13 cellular contexts compared by ENCODE assay signal in genomic region chr12:114936148-114937099, GRCh38.
DNase-seq lines count a peak whose midpoint lies in the region; ATAC-seq and TF ChIP-seq lines count a peak whose summit lies in the region.
"Had no signal": no experiment of that assay in that cellular context is flagged by ENCODE, and none has a peak within 500 bp of the region (broad histone marks: within the 10 kb centered on the region; RNA-seq: fewer than 3 reads in every experiment).

No MANE protein-coding gene starts in this region.

- TF ChIP-seq CTCF in IMR-90 (conservative IDR thresholded peaks at IDR 0.05; ENCODE audit: low read depth, low read length) = no peak
- no peak for TF ChIP-seq CTCF in astrocyte of the spinal cord (IDR thresholded peaks at IDR 0.05; ENCODE audit: low read depth, low read length)
- no peak for TF ChIP-seq CTCF in kidney epithelial cell (IDR thresholded peaks at IDR 0.05; ENCODE audit: insufficient read depth, low read length, poor library complexity, severe bottlenecking)

- TF ChIP-seq RAD21 in IMR-90 (IDR thresholded peaks at IDR 0.05; ENCODE audit: low read length) = no peak

- H3K56ac ChIP-seq in IMR-90 (ENCODE audit: extremely low read depth, insufficient read depth, low read length) = no peak overlapping the region

- H3K18ac ChIP-seq in IMR-90 (ENCODE audit: low read depth, low read length) = peak overlapping the region; percentile 16; the same call in 1 of the 2 replicates

- H3K4me2 ChIP-seq in IMR-90 (ENCODE audit: low read depth, low read length) = no peak overlapping the region

- H4K91ac ChIP-seq in IMR-90 (ENCODE audit: insufficient read depth, low read depth, low read length) = peak overlapping the region; percentile 64

- H3K4me1 ChIP-seq in IMR-90 (ENCODE audit: control insufficient read depth, insufficient read depth, low read length) = peaks cover 7% of the 10 kb centered on the region

- peak; percentile 48 for DNase-seq in Caki2 (ENCODE audit: low read depth)
- DNase-seq in IMR-90 = peak; percentile 85
- peak; percentile 65 for DNase-seq in astrocyte of the spinal cord (ENCODE audit: low read depth, low spot score)
- DNase-seq in kidney epithelial cell (ENCODE audit: low read depth) = peak; percentile 38
- DNase-seq in kidney glomerular epithelial cell (lab: John Stamatoyannopoulos, UW) = no peak
- no peak for DNase-seq in NOMO-1 treated with DMSO at 0.1 percent for 48 hours (lab: John Stamatoyannopoulos, UW; ENCODE audit: unreplicated experiment)
- DNase-seq: dorsolateral prefrontal cortex; NCI-H187 treated with DMSO at 0.1 percent for 48 hours; occipital lobe; SHP77; stimulated activated naive CD4-positive, alpha-beta T cell treated with Interleukin-2 at 50 U/mL for 16 hours had no signal

- H2AK5ac ChIP-seq in IMR-90 (ENCODE audit: low read depth, low read length) = peak overlapping the region; percentile 59; the same call in 1 of the 2 replicates

- in situ Hi-C loops in Caki2 (cut with HindIII; ENCODE audit: low pct_unique_long_range_greater_than_20kb, low sequenced_read_pairs) = no loop called here
- in situ Hi-C loops in IMR-90 (cut with MboI; ENCODE audit: low sequenced_read_pairs) = no loop called here
- in situ Hi-C loops in astrocyte of the spinal cord (cut with HindIII; ENCODE audit: low sequenced_read_pairs) = no loop called here

- dilution Hi-C loops in IMR-90 (cut with HindIII; ENCODE audit: low sequenced_read_pairs, unreplicated experiment) = no loop called here

- no CpG with 5 or more reads among the region's 11 CpGs for WGBS in IMR-90 (ENCODE audit: extremely low coverage in 2 of 2, insufficient read length in 1 of 2), 2 experiments

- CTCF ChIA-PET in IMR-90 (lab: Yijun Ruan, JAX) = interaction anchor here (0.5 to 1.2 kb wide), 2 partner anchors 13 to 43 kb away, joined by 3 to 4 read pairs; no protein-coding TSS in a partner anchor

- H4K20me1 ChIP-seq in IMR-90 (ENCODE audit: insufficient read depth, low read length) = no peaks in the 10 kb centered on the region

- peak overlapping the region; percentile 62 for H3K4ac ChIP-seq in IMR-90 (ENCODE audit: low read depth, low read length)

- H3K9me3 ChIP-seq in IMR-90 (ENCODE audit: control insufficient read depth, insufficient read depth, low read length) = no peaks in the 10 kb centered on the region; the same call in 1 of the 2 replicates

- intact Hi-C loops in IMR-90 (cut with micrococcal nuclease) = no loop called here

- H4K5ac ChIP-seq in IMR-90 (ENCODE audit: low read depth, low read length) = no peak overlapping the region

- no TSS peak for BruUV-seq in IMR-90 (replicated peaks; lab: Mats Ljungman, UMichigan)

- no peak overlapping the region for H2AFZ ChIP-seq in IMR-90 (replicated peaks; ENCODE audit: low read length, poor library complexity)

- H3K14ac ChIP-seq in IMR-90 (replicated peaks; ENCODE audit: low read depth, low read length) = peak overlapping the region; percentile 25; the same call in 1 of the 2 replicates

- TF ChIP-seq POLR2A in IMR-90 (IDR thresholded peaks at IDR 0.05; ENCODE audit: low read depth, low read length) = no peak

- peak overlapping the region in 1 of 2 experiments; percentile 73; a peak in 3 of 4 replicates for H4K8ac ChIP-seq in IMR-90 (ENCODE audit: low read depth in 2 of 2, low read length in 2 of 2)

- peak overlapping the region; percentile 57 for H2BK120ac ChIP-seq in IMR-90 (ENCODE audit: low read depth, low read length)

- peaks cover 6% of the 10 kb centered on the region for H3K9me1 ChIP-seq in IMR-90 (ENCODE audit: insufficient read depth, low read length)

- H3K36me3 ChIP-seq in IMR-90 (ENCODE audit: control insufficient read depth, insufficient read depth, low read length) (no peaks in the 10 kb centered on the region), kidney epithelial cell (ENCODE audit: control insufficient read depth, insufficient read depth, low read length) (no peaks in the 10 kb centered on the region)

- no peak overlapping the region for H3K9ac ChIP-seq in IMR-90 (ENCODE audit: low read depth, low read length)

- 0 out of 2 replicates have a peak, but pooled peaks have one; percentile 6 for ATAC-seq in IMR-90 (ENCODE audit: low read depth)
- no peak for ATAC-seq in HG02938 (IDR thresholded peaks at IDR 0.05; ENCODE audit: unreplicated experiment)
- no peak for ATAC-seq in HG02610 (IDR thresholded peaks at IDR 0.05; ENCODE audit: unreplicated experiment)

- peak overlapping the region; percentile 39; the same call in 1 of the 3 replicates for H2BK15ac ChIP-seq in IMR-90 (ENCODE audit: low read depth, low read length)

- no peak overlapping the region; the same call in 1 of the 2 replicates for H3K27ac ChIP-seq in IMR-90 (ENCODE audit: insufficient read depth, low read length)
- H3K27ac ChIP-seq: dorsolateral prefrontal cortex had no signal

- H3K79me1 ChIP-seq in IMR-90 (ENCODE audit: low read depth in 1 of 2, low read length in 2 of 2) = no peaks in the 10 kb centered on the region

- no peaks in the 10 kb centered on the region for H3K27me3 ChIP-seq in IMR-90 (ENCODE audit: control insufficient read depth, insufficient read depth, low read length)
- H3K27me3 ChIP-seq in kidney epithelial cell (ENCODE audit: control insufficient read depth, insufficient read depth, low read length) = no peaks in the 10 kb centered on the region

- H3K23ac ChIP-seq in IMR-90 (ENCODE audit: low read depth, low read length) = no peak overlapping the region

- no peak overlapping the region for H3K4me3 ChIP-seq in IMR-90 (ENCODE audit: insufficient read depth, low read depth, low read length)
- H3K4me3 ChIP-seq in astrocyte of the spinal cord (ENCODE audit: low read depth, low read length) = no peak overlapping the region
- no peak overlapping the region for H3K4me3 ChIP-seq in kidney epithelial cell (ENCODE audit: low read depth, low read length)
- H3K4me3 ChIP-seq: dorsolateral prefrontal cortex had no signal

- H2BK20ac ChIP-seq in IMR-90 (ENCODE audit: low read depth, low read length) = peak overlapping the region; percentile 45

- H2AK9ac ChIP-seq in IMR-90 (replicated peaks; ENCODE audit: low read depth, low read length, poor library complexity) = no peak overlapping the region

- POLR2A ChIA-PET in IMR-90 (lab: Charles Lee; ENCODE audit: unreplicated experiment) = no interaction called here

- H2BK5ac ChIP-seq in IMR-90 (ENCODE audit: low read depth, low read length, poor library complexity, severe bottlenecking) = peak overlapping the region; percentile 3

TF ChIP-seq in IMR-90, 13 proteins besides CTCF, POLR2A, EP300 and RAD21:
- peak; percentile 39; the same call in 1 of the 2 replicates for TF ChIP-seq USF2 (IDR thresholded peaks at IDR 0.05; ENCODE audit: low read depth, low read length)
- TF ChIP-seq ELK1 (IDR thresholded peaks at IDR 0.05; ENCODE audit: borderline replicate concordance, low read depth, low read length) = no peak
- peak; percentile 31; the same call in 1 of the 2 replicates for TF ChIP-seq MAFK (IDR thresholded peaks at IDR 0.05; ENCODE audit: low read depth, low read length)
- TF ChIP-seq CEBPB (IDR thresholded peaks at IDR 0.05; ENCODE audit: low read depth, low read length) = 0 out of 2 replicates have a peak, but pooled peaks have one; percentile 7
- TF ChIP-seq MAZ (IDR thresholded peaks at IDR 0.05; ENCODE audit: borderline replicate concordance, low read depth, low read length) = no peak
- no peak for TF ChIP-seq SMC3 (IDR thresholded peaks at IDR 0.05; ENCODE audit: low read depth, low read length)
- no peak for TF ChIP-seq RFX5 (IDR thresholded peaks at IDR 0.05; ENCODE audit: low read depth, low read length)
- peak; percentile 57; the same call in 1 of the 2 replicates for TF ChIP-seq FOS (IDR thresholded peaks at IDR 0.05; ENCODE audit: low read depth, low read length)

Comparison
In these comparisons a context has a peak if more than half of its experiments do, and no peak if none do; other contexts are left out.
1. DNase-seq: peak in Caki2 (single experiment), IMR-90 (single experiment), astrocyte of the spinal cord (single experiment) and kidney epithelial cell (single experiment); none in kidney glomerular epithelial cell (single experiment) and NOMO-1 treated with DMSO at 0.1 percent for 48 hours (single experiment).